In the genomic region with DNA sequence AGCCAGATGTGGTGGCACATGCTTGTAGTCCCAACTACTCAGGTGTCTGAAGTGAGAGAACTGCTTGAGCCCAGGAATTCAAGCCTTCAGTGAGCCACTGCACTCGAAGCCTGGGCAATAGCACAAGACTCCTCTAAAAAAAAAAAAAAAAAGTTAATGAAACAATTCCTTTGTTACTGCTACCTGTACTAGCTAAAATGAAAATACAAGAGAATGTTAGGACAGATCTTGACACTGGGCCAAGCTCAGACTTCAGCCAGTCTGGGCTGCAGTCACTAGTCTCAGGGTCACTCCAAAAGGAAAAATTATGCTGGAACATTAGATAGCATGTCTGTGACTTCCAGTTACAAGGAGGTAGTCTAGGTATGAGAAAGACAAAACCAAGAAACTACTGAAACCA, we compare ENCODE assay signal across 1 cellular context.
TF ChIP-seq lines count a peak whose summit lies in the region.

No MANE protein-coding gene starts in this region.

TF ChIP-seq in HepG2, 621 proteins besides CTCF, POLR2A, EP300 and RAD21 (continued from another document):
- TF ChIP-seq, protein P1, sequence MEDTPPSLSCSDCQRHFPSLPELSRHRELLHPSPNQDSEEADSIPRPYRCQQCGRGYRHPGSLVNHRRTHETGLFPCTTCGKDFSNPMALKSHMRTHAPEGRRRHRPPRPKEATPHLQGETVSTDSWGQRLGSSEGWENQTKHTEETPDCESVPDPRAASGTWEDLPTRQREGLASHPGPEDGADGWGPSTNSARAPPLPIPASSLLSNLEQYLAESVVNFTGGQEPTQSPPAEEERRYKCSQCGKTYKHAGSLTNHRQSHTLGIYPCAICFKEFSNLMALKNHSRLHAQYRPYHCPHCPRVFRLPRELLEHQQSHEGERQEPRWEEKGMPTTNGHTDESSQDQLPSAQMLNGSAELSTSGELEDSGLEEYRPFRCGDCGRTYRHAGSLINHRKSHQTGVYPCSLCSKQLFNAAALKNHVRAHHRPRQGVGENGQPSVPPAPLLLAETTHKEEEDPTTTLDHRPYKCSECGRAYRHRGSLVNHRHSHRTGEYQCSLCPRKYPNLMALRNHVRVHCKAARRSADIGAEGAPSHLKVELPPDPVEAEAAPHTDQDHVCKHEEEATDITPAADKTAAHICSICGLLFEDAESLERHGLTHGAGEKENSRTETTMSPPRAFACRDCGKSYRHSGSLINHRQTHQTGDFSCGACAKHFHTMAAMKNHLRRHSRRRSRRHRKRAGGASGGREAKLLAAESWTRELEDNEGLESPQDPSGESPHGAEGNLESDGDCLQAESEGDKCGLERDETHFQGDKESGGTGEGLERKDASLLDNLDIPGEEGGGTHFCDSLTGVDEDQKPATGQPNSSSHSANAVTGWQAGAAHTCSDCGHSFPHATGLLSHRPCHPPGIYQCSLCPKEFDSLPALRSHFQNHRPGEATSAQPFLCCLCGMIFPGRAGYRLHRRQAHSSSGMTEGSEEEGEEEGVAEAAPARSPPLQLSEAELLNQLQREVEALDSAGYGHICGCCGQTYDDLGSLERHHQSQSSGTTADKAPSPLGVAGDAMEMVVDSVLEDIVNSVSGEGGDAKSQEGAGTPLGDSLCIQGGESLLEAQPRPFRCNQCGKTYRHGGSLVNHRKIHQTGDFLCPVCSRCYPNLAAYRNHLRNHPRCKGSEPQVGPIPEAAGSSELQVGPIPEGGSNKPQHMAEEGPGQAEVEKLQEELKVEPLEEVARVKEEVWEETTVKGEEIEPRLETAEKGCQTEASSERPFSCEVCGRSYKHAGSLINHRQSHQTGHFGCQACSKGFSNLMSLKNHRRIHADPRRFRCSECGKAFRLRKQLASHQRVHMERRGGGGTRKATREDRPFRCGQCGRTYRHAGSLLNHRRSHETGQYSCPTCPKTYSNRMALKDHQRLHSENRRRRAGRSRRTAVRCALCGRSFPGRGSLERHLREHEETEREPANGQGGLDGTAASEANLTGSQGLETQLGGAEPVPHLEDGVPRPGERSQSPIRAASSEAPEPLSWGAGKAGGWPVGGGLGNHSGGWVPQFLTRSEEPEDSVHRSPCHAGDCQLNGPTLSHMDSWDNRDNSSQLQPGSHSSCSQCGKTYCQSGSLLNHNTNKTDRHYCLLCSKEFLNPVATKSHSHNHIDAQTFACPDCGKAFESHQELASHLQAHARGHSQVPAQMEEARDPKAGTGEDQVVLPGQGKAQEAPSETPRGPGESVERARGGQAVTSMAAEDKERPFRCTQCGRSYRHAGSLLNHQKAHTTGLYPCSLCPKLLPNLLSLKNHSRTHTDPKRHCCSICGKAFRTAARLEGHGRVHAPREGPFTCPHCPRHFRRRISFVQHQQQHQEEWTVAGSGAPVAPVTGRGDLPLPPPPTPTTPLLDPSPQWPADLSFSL (CRISPR knock-in tag; IDR thresholded peaks at IDR 0.05) = no peak
- TF ChIP-seq ZC3H4 (CRISPR knock-in tag; IDR thresholded peaks at IDR 0.05; ENCODE audit: borderline replicate concordance) (no peak), KLF9 (CRISPR knock-in tag; IDR thresholded peaks at IDR 0.05; ENCODE audit: low read depth) (no peak), HNF4A (CRISPR knock-in tag; IDR thresholded peaks at IDR 0.05) (no peak), TCF7L2 (IDR thresholded peaks at IDR 0.05; ENCODE audit: low read depth, low read length) (no peak), KMT2B (CRISPR knock-in tag; IDR thresholded peaks at IDR 0.05) (no peak), ARID2 (CRISPR knock-in tag; IDR thresholded peaks at IDR 0.05; ENCODE audit: borderline replicate concordance) (no peak), NCOA1 (CRISPR knock-in tag; IDR thresholded peaks at IDR 0.05) (no peak), CEBPB (IDR thresholded peaks at IDR 0.05; ENCODE audit: borderline replicate concordance, low read depth, low read length) (no peak), RELA (CRISPR knock-in tag; IDR thresholded peaks at IDR 0.05) (no peak)
- TF ChIP-seq, protein P2, sequence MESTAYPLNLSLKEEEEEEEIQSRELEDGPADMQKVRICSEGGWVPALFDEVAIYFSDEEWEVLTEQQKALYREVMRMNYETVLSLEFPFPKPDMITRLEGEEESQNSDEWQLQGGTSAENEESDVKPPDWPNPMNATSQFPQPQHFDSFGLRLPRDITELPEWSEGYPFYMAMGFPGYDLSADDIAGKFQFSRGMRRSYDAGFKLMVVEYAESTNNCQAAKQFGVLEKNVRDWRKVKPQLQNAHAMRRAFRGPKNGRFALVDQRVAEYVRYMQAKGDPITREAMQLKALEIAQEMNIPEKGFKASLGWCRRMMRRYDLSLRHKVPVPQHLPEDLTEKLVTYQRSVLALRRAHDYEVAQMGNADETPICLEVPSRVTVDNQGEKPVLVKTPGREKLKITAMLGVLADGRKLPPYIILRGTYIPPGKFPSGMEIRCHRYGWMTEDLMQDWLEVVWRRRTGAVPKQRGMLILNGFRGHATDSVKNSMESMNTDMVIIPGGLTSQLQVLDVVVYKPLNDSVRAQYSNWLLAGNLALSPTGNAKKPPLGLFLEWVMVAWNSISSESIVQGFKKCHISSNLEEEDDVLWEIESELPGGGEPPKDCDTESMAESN (CRISPR knock-in tag; conservative IDR thresholded peaks at IDR 0.05) = no peak
- TF ChIP-seq, protein P3, sequence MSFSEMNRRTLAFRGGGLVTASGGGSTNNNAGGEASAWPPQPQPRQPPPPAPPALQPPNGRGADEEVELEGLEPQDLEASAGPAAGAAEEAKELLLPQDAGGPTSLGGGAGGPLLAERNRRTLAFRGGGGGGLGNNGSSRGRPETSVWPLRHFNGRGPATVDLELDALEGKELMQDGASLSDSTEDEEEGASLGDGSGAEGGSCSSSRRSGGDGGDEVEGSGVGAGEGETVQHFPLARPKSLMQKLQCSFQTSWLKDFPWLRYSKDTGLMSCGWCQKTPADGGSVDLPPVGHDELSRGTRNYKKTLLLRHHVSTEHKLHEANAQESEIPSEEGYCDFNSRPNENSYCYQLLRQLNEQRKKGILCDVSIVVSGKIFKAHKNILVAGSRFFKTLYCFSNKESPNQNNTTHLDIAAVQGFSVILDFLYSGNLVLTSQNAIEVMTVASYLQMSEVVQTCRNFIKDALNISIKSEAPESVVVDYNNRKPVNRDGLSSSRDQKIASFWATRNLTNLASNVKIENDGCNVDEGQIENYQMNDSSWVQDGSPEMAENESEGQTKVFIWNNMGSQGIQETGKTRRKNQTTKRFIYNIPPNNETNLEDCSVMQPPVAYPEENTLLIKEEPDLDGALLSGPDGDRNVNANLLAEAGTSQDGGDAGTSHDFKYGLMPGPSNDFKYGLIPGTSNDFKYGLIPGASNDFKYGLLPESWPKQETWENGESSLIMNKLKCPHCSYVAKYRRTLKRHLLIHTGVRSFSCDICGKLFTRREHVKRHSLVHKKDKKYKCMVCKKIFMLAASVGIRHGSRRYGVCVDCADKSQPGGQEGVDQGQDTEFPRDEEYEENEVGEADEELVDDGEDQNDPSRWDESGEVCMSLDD (CRISPR knock-in tag; IDR thresholded peaks at IDR 0.05; ENCODE audit: borderline replicate concordance) = no peak
- TF ChIP-seq, protein P4, sequence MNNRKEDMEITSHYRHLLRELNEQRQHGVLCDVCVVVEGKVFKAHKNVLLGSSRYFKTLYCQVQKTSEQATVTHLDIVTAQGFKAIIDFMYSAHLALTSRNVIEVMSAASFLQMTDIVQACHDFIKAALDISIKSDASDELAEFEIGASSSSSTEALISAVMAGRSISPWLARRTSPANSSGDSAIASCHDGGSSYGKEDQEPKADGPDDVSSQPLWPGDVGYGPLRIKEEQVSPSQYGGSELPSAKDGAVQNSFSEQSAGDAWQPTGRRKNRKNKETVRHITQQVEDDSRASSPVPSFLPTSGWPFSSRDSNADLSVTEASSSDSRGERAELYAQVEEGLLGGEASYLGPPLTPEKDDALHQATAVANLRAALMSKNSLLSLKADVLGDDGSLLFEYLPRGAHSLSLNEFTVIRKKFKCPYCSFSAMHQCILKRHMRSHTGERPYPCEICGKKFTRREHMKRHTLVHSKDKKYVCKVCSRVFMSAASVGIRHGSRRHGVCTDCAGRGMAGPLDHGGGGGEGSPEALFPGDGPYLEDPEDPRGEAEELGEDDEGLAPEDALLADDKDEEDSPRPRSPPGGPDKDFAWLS (CRISPR knock-in tag; IDR thresholded peaks at IDR 0.05; ENCODE audit: borderline replicate concordance) = no peak
- TF ChIP-seq, protein P5, sequence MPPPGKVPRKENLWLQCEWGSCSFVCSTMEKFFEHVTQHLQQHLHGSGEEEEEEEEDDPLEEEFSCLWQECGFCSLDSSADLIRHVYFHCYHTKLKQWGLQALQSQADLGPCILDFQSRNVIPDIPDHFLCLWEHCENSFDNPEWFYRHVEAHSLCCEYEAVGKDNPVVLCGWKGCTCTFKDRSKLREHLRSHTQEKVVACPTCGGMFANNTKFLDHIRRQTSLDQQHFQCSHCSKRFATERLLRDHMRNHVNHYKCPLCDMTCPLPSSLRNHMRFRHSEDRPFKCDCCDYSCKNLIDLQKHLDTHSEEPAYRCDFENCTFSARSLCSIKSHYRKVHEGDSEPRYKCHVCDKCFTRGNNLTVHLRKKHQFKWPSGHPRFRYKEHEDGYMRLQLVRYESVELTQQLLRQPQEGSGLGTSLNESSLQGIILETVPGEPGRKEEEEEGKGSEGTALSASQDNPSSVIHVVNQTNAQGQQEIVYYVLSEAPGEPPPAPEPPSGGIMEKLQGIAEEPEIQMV (CRISPR knock-in tag; IDR thresholded peaks at IDR 0.05; ENCODE audit: low read depth) = no peak
